In genomic region chr13:110965038-110965754, GRCh38 we compare ENCODE assay signal across 8 cellular contexts. TPM values are rescaled to one million over a fixed set of nuclear protein-coding genes. Genes with fewer than 3 reads are reported as not detected.
DNase-seq lines count a peak whose midpoint lies in the region; ATAC-seq and TF ChIP-seq lines count a peak whose summit lies in the region.

No MANE protein-coding gene starts in this region.

- CTCF ChIA-PET in AG04450 (lab: Charles Lee), result no interaction called here

- H3K9me3 ChIP-seq in AG04450 (ENCODE audit: control insufficient read depth, insufficient read depth, low read length), result peaks cover 22% of the 10 kb centered on the region; the same call in 1 of the 2 replicates

- DNase-seq in AG04450 (ENCODE audit: low read depth, low spot score) (no peak), osteocyte (ENCODE audit: extremely low spot score, unreplicated experiment) (no peak), NCI-H748 treated with DMSO at 0.1 percent for 48 hours (lab: John Stamatoyannopoulos, UW) (no peak), NCI-H1105 (lab: John Stamatoyannopoulos, UW) (no peak)
- no peak for DNase-seq in activated T-cell treated with anti-CD3 and anti-CD28 coated beads, Interleukin-2, amount 50 U/mL, for 4 hours
- no peak for DNase-seq in effector CD8-positive, alpha-beta T cell (lab: John Stamatoyannopoulos, UW)

- peak overlapping the region; percentile 55 for H3K27ac Mint-ChIP-seq in osteocyte (ENCODE audit: unreplicated experiment)

- peaks cover 35% of the 10 kb centered on the region for H3K9me3 Mint-ChIP-seq in activated T-cell treated with anti-CD3 and anti-CD28 coated beads, Interleukin-2, amount 50 U/mL, for 4 hours
- H3K9me3 Mint-ChIP-seq in osteocyte (ENCODE audit: unreplicated experiment), result peaks cover 24% of the 10 kb centered on the region

- peaks cover 20% of the 10 kb centered on the region for H3K4me1 Mint-ChIP-seq in activated T-cell treated with anti-CD3 and anti-CD28 coated beads, Interleukin-2, amount 50 U/mL, for 4 hours (ENCODE audit: low read depth)
- peaks cover 23% of the 10 kb centered on the region for H3K4me1 Mint-ChIP-seq in osteocyte (ENCODE audit: unreplicated experiment)

- H3K36me3 Mint-ChIP-seq in activated T-cell treated with anti-CD3 and anti-CD28 coated beads, Interleukin-2, amount 50 U/mL, for 4 hours (ENCODE audit: insufficient read depth), result peaks cover 3% of the 10 kb centered on the region
- H3K36me3 Mint-ChIP-seq in osteocyte (ENCODE audit: unreplicated experiment), result no peaks in the 10 kb centered on the region

- H3K4me3 Mint-ChIP-seq in activated T-cell treated with anti-CD3 and anti-CD28 coated beads, Interleukin-2, amount 50 U/mL, for 4 hours, result no peak overlapping the region
- no peak overlapping the region for H3K4me3 Mint-ChIP-seq in osteocyte (ENCODE audit: unreplicated experiment)

- ATAC-seq in GM19328 (IDR thresholded peaks at IDR 0.05; ENCODE audit: unreplicated experiment) (peak; percentile 94), HG03342 (IDR thresholded peaks at IDR 0.05; ENCODE audit: unreplicated experiment) (peak; percentile 97)
- peak; percentile 92 to 94 for ATAC-seq in activated T-cell treated with anti-CD3 and anti-CD28 coated beads, Interleukin-2, amount 50 U/mL, for 4 hours

- POLR2A ChIA-PET in AG04450 (lab: Yijun Ruan, JAX), result no interaction called here

- no peaks in the 10 kb centered on the region for H3K27me3 ChIP-seq in AG04450 (ENCODE audit: control insufficient read depth, insufficient read depth, low read length)

- no peak overlapping the region for H3K4me3 ChIP-seq in AG04450 (ENCODE audit: low read depth, low read length)

- TF ChIP-seq CTCF in AG04450 (IDR thresholded peaks at IDR 0.05; ENCODE audit: low read depth, low read length) (no peak), osteocyte (IDR thresholded peaks at IDR 0.05) (no peak)

- peaks cover 4% of the 10 kb centered on the region for H3K27me3 Mint-ChIP-seq in activated T-cell treated with anti-CD3 and anti-CD28 coated beads, Interleukin-2, amount 50 U/mL, for 4 hours (ENCODE audit: low read depth)
- no peaks in the 10 kb centered on the region for H3K27me3 Mint-ChIP-seq in osteocyte (ENCODE audit: unreplicated experiment)

- peak overlapping the region; percentile 39 for H3K27ac ChIP-seq in AG04450 (ENCODE audit: low read depth, low read length)

RNA-seq across cellular contexts. Expression of gene ANKRD10, which starts 50.3 kb away (rescaled TPM):
- 85.8 and 105 TPM in 2 replicates for polyA plus RNA-seq in AG04450 (2011; rRNA removed)
- 101 and 113 TPM in 2 replicates for polyA minus RNA-seq in AG04450 (2011; rRNA and poly(A)+ RNA removed)
- 10 to 100 TPM; 52.4 to 72.4 (median 66.4) TPM for total RNA-seq in activated T-cell treated with anti-CD3 and anti-CD28 coated beads, Interleukin-2, amount 50 U/mL, for 4 hours
- total RNA-seq in osteocyte, result 248 and 257 TPM in 2 replicates
